Comparison of ENCODE assay signal across 1 cellular context in the genomic region with DNA sequence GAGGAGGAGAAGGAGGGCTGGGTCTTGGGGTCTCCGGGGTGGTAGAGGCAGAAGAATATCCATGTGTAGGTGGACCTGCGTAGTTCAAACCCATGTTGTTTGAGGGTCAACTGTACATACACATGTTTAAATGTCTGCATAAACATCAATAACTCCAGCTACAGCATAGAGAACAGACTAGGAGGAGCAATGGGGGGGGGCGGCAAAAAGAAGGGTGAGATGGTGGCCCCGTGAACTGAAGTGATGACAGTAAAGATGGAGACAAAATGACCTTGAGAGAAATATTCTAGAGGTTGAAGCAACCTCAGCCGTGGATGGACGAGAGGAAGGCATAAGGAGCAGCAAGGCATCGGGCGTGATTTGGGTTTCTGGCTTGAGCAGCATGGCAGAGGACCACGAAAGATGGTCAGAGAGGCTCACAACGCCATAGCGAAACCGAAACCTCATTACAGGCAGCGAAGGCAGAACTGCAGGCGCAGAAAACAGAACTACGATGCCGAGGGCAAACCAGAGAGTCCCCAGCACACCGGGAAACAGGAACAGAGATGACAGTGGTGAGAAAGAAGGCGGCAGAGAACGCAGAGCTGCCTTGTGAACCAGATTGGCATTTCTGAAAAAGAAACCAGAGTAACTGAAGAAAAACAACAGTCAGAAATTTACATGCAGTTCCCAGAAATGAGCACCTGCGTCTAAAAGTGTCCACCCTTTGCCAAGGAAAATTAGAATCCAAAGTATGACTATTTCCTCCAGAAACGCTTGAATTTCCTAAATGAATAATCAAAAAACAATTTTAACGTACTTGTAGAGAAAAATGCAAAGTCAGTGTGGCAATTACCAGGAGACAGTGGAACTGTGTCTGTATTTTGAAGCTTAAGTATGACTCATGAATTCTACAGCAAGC.
A peak's percentile ranks its signal among the peaks of the same experiment; 100 is the strongest.
TF ChIP-seq lines count a peak whose summit lies in the region.

No MANE protein-coding gene starts in this region.

TF ChIP-seq in GM12878, 131 proteins besides CTCF, POLR2A, EP300 and RAD21 (continued from another document):
- TF ChIP-seq, protein P1, sequence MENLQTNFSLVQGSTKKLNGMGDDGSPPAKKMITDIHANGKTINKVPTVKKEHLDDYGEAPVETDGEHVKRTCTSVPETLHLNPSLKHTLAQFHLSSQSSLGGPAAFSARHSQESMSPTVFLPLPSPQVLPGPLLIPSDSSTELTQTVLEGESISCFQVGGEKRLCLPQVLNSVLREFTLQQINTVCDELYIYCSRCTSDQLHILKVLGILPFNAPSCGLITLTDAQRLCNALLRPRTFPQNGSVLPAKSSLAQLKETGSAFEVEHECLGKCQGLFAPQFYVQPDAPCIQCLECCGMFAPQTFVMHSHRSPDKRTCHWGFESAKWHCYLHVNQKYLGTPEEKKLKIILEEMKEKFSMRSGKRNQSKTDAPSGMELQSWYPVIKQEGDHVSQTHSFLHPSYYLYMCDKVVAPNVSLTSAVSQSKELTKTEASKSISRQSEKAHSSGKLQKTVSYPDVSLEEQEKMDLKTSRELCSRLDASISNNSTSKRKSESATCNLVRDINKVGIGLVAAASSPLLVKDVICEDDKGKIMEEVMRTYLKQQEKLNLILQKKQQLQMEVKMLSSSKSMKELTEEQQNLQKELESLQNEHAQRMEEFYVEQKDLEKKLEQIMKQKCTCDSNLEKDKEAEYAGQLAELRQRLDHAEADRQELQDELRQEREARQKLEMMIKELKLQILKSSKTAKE (IDR thresholded peaks at IDR 0.05; ENCODE audit: low read depth, poor library complexity, severe bottlenecking) = peak; percentile 72
- TF ChIP-seq RB1 (IDR thresholded peaks at IDR 0.05; ENCODE audit: borderline replicate concordance) (no peak; the same call in 1 of the 2 replicates), NRF1 (conservative IDR thresholded peaks at IDR 0.05; ENCODE audit: low read depth, low read length) (no peak), BACH1 (IDR thresholded peaks at IDR 0.05; ENCODE audit: borderline replicate concordance) (peak; percentile 97), PML (IDR thresholded peaks at IDR 0.05; ENCODE audit: low read length) (peak; percentile 87), CREB1 (IDR thresholded peaks at IDR 0.05; ENCODE audit: low read depth) (peak; percentile 75), ATF7 (IDR thresholded peaks at IDR 0.05; ENCODE audit: low read depth) (peak; percentile 89), MEF2B (IDR thresholded peaks at IDR 0.05; ENCODE audit: partially characterized antibody, poor library complexity, severe bottlenecking) (peak; percentile 73), ZNF274 (IDR thresholded peaks at IDR 0.05; ENCODE audit: insufficient read depth, insufficient read length) (no peak), CEBPB (IDR thresholded peaks at IDR 0.05; ENCODE audit: borderline replicate concordance in 1 of 2, low read depth in 2 of 2, low read length in 2 of 2) (0 out of 4 replicates have a peak, but pooled peaks of 1 of the 2 experiments have one; percentile 18), HDGF (IDR thresholded peaks at IDR 0.05) (0 out of 2 replicates have a peak, but pooled peaks have one; percentile 92), HDAC2 (IDR thresholded peaks at IDR 0.05) (no peak), MTA2 (IDR thresholded peaks at IDR 0.05; ENCODE audit: low read depth) (peak; percentile 94), JUNB (IDR thresholded peaks at IDR 0.05) (peak; percentile 55; the same call in 1 of the 2 replicates), IKZF2 (IDR thresholded peaks at IDR 0.05) (peak; percentile 97), EED (IDR thresholded peaks at IDR 0.05; ENCODE audit: low read depth) (peak; percentile 93), PAX5 (IDR thresholded peaks at IDR 0.05; ENCODE audit: borderline replicate concordance, low read depth, low read length) (peak; percentile 91), EZH2 (IDR thresholded peaks at IDR 0.05; ENCODE audit: borderline replicate concordance, control insufficient read depth, low read depth, low read length) (no peak), POU2F2 (IDR thresholded peaks at IDR 0.05; ENCODE audit: borderline replicate concordance, low read depth, low read length) (peak; percentile 79; the same call in 1 of the 3 replicates)
- TF ChIP-seq, protein P2, sequence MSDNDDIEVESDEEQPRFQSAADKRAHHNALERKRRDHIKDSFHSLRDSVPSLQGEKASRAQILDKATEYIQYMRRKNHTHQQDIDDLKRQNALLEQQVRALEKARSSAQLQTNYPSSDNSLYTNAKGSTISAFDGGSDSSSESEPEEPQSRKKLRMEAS (IDR thresholded peaks at IDR 0.05; ENCODE audit: low read depth, low read length) = peak; percentile 79
- TF ChIP-seq, protein P3, sequence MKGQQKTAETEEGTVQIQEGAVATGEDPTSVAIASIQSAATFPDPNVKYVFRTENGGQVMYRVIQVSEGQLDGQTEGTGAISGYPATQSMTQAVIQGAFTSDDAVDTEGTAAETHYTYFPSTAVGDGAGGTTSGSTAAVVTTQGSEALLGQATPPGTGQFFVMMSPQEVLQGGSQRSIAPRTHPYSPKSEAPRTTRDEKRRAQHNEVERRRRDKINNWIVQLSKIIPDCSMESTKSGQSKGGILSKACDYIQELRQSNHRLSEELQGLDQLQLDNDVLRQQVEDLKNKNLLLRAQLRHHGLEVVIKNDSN (IDR thresholded peaks at IDR 0.05; ENCODE audit: borderline replicate concordance, extremely low read length, insufficient read depth, low read depth, low read length) = no peak
- TF ChIP-seq, protein P4, sequence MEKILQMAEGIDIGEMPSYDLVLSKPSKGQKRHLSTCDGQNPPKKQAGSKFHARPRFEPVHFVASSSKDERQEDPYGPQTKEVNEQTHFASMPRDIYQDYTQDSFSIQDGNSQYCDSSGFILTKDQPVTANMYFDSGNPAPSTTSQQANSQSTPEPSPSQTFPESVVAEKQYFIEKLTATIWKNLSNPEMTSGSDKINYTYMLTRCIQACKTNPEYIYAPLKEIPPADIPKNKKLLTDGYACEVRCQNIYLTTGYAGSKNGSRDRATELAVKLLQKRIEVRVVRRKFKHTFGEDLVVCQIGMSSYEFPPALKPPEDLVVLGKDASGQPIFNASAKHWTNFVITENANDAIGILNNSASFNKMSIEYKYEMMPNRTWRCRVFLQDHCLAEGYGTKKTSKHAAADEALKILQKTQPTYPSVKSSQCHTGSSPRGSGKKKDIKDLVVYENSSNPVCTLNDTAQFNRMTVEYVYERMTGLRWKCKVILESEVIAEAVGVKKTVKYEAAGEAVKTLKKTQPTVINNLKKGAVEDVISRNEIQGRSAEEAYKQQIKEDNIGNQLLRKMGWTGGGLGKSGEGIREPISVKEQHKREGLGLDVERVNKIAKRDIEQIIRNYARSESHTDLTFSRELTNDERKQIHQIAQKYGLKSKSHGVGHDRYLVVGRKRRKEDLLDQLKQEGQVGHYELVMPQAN (conservative IDR thresholded peaks at IDR 0.05) = no peak
- TF ChIP-seq, protein P5, sequence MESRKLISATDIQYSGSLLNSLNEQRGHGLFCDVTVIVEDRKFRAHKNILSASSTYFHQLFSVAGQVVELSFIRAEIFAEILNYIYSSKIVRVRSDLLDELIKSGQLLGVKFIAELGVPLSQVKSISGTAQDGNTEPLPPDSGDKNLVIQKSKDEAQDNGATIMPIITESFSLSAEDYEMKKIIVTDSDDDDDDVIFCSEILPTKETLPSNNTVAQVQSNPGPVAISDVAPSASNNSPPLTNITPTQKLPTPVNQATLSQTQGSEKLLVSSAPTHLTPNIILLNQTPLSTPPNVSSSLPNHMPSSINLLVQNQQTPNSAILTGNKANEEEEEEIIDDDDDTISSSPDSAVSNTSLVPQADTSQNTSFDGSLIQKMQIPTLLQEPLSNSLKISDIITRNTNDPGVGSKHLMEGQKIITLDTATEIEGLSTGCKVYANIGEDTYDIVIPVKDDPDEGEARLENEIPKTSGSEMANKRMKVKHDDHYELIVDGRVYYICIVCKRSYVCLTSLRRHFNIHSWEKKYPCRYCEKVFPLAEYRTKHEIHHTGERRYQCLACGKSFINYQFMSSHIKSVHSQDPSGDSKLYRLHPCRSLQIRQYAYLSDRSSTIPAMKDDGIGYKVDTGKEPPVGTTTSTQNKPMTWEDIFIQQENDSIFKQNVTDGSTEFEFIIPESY (IDR thresholded peaks at IDR 0.05) = no peak
- TF ChIP-seq, protein P6, sequence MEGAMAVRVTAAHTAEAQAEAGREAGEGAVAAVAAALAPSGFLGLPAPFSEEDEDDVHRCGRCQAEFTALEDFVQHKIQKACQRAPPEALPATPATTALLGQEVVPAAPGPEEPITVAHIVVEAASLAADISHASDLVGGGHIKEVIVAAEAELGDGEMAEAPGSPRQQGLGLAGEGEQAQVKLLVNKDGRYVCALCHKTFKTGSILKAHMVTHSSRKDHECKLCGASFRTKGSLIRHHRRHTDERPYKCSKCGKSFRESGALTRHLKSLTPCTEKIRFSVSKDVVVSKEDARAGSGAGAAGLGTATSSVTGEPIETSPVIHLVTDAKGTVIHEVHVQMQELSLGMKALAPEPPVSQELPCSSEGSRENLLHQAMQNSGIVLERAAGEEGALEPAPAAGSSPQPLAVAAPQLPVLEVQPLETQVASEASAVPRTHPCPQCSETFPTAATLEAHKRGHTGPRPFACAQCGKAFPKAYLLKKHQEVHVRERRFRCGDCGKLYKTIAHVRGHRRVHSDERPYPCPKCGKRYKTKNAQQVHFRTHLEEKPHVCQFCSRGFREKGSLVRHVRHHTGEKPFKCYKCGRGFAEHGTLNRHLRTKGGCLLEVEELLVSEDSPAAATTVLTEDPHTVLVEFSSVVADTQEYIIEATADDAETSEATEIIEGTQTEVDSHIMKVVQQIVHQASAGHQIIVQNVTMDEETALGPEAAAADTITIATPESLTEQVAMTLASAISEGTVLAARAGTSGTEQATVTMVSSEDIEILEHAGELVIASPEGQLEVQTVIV (IDR thresholded peaks at IDR 0.05; ENCODE audit: borderline replicate concordance, partially characterized antibody) = no peak
- TF ChIP-seq, protein P7, sequence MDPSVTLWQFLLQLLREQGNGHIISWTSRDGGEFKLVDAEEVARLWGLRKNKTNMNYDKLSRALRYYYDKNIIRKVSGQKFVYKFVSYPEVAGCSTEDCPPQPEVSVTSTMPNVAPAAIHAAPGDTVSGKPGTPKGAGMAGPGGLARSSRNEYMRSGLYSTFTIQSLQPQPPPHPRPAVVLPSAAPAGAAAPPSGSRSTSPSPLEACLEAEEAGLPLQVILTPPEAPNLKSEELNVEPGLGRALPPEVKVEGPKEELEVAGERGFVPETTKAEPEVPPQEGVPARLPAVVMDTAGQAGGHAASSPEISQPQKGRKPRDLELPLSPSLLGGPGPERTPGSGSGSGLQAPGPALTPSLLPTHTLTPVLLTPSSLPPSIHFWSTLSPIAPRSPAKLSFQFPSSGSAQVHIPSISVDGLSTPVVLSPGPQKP (IDR thresholded peaks at IDR 0.05; ENCODE audit: low read depth, low read length) = no peak
